17 cellular contexts compared by ENCODE assay signal in genomic region chr17:67353161-67353560, GRCh38.
"Had no signal": no experiment of that assay in that cellular context is flagged by ENCODE, and none has a peak within 500 bp of the region (broad histone marks: within the 10 kb centered on the region; RNA-seq: fewer than 3 reads in every experiment).

No MANE protein-coding gene starts in this region.

- DNase-seq: cortex of kidney; dorsolateral prefrontal cortex; effector CD8-positive, alpha-beta T cell; foreskin melanocyte; heart right ventricle; hypothalamus; kidney glomerular epithelial cell; mesendoderm; naive B cell; nephron progenitor cell; ovary; right cardiac atrium; small intestine; stimulated activated CD4-positive, alpha-beta T cell treated with anti-CD3 and anti-CD28 coated beads, Interleukin-2, amount 100 ng/mL, for 48 hours; stimulated activated naive CD4-positive, alpha-beta T cell treated with Interleukin-2 at 50 U/mL for 16 hours; tibial artery; upper lobe of right lung had no signal

- ATAC-seq: heart right ventricle had no signal

- H3K4me3 Mint-ChIP-seq: nephron progenitor cell had no signal

- H3K27me3 Mint-ChIP-seq: naive B cell had no signal

- H3K4me1 Mint-ChIP-seq: nephron progenitor cell had no signal

- H3K27ac Mint-ChIP-seq: naive B cell, nephron progenitor cell had no signal

- H3K9me3 Mint-ChIP-seq: naive B cell had no signal
